Comparison of ENCODE assay signal across 8 cellular contexts in genomic region chr5:66144074-66144798, GRCh38. TPM values are rescaled to one million over a fixed set of nuclear protein-coding genes. Genes with fewer than 3 reads are reported as not detected.
DNase-seq lines count a peak whose midpoint lies in the region; ATAC-seq, FAIRE-seq and TF ChIP-seq lines count a peak whose summit lies in the region.

A gene with protein sequence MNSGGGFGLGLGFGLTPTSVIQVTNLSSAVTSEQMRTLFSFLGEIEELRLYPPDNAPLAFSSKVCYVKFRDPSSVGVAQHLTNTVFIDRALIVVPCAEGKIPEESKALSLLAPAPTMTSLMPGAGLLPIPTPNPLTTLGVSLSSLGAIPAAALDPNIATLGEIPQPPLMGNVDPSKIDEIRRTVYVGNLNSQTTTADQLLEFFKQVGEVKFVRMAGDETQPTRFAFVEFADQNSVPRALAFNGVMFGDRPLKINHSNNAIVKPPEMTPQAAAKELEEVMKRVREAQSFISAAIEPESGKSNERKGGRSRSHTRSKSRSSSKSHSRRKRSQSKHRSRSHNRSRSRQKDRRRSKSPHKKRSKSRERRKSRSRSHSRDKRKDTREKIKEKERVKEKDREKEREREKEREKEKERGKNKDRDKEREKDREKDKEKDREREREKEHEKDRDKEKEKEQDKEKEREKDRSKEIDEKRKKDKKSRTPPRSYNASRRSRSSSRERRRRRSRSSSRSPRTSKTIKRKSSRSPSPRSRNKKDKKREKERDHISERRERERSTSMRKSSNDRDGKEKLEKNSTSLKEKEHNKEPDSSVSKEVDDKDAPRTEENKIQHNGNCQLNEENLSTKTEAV (plus strand): TSS chr5:66144300. CDS start chr5:66144377, 77 bp downstream.

- H3K36me3 Mint-ChIP-seq in CD14-positive monocyte: peaks cover 0 to 5% of the 10 kb centered on the region in 2 donors

- peak within 1 kb of the TSS; percentile 98 for H3K27ac ChIP-seq in HepG2 (ENCODE audit: extremely low read length, insufficient read depth, low read length)

- FAIRE-seq in HepG2 (lab: Jason Lieb, UNC): no peak

- intact Hi-C loops in CD14-positive monocyte (cut with micrococcal nuclease): loop anchor here (5.0 to 10.0 kb wide), 4 partner anchors 219 to 522 kb away; partner anchors contain the start of genes TRIM23 (in 2 of the 2), ERBIN (in 1 of the 2), NLN (in 1 of the 2) and SGTB (in 1 of the 2)
- intact Hi-C loops in HepG2 (cut with micrococcal nuclease; ENCODE audit: unreplicated experiment): loop anchor here (5.0 to 10.0 kb wide), 2 partner anchors 419 to 582 kb away; partner anchors contain the start of genes CENPK, NLN, PPWD1 and SGTB

- TF ChIP-seq RAD21 in HepG2 (CRISPR knock-in tag; IDR thresholded peaks at IDR 0.05): peak; percentile 53; the same call in 1 of the 2 replicates

- TF ChIP-seq CTCF in CD14-positive monocyte (IDR thresholded peaks at IDR 0.05) (no peak), HepG2 (CRISPR knock-in tag; IDR thresholded peaks at IDR 0.05) (no peak)

- H4K20me1 ChIP-seq in HepG2 (ENCODE audit: insufficient read depth, low read length): peaks cover 8% of the 10 kb centered on the region

- TF ChIP-seq EP300 in HepG2 (IDR thresholded peaks at IDR 0.05; ENCODE audit: low read depth in 2 of 2, low read length in 2 of 2) (no peak), HepG2 (CRISPR knock-in tag; IDR thresholded peaks at IDR 0.05; ENCODE audit: borderline replicate concordance) (no peak)

- peak within 1 kb of the TSS; percentile 93 for H2AFZ ChIP-seq in HepG2 (ENCODE audit: low read length)

- H3K36me3 ChIP-seq in HepG2 (replicated peaks in 1 of 2; ENCODE audit: control insufficient read depth in 1 of 2, insufficient read depth in 2 of 2, low read length in 2 of 2): 0 out of 5 replicates have a peak, but pooled peaks cover 0 to 2% of the 10 kb centered on the region in 2 experiments

- POLR2A ChIA-PET in HepG2 (lab: Yijun Ruan, JAX): interaction anchor here (0.6 to 1.0 kb wide), 5 partner anchors 12 to 423 kb away, joined by 3 to 6 read pairs (median 3); partner anchors contain the start of genes NLN and SGTB

- CTCF ChIA-PET in HepG2 (lab: Yijun Ruan, JAX; ENCODE audit: low intra/inter-chr PET ratio, low total read pairs): no interaction called here

- in situ Hi-C loops in HepG2 (cut with HindIII; ENCODE audit: extremely low pct_ligation_motif_present, low pct_unique_long_range_greater_than_20kb): no loop called here

- H3K9me3 ChIP-seq in HepG2 (ENCODE audit: low read length): no peaks in the 10 kb centered on the region

- H3K79me2 ChIP-seq in HepG2 (ENCODE audit: insufficient read depth, low read length): peaks cover 48% of the 10 kb centered on the region

- TF ChIP-seq POLR2A in HepG2 (IDR thresholded peaks at IDR 0.05; ENCODE audit: insufficient read depth in 1 of 2, low read depth in 2 of 2, low read length in 2 of 2): peak; percentile 83 to 89

- no peaks in the 10 kb centered on the region for H3K27me3 Mint-ChIP-seq in CD14-positive monocyte (ENCODE audit: low read depth in 3 of 3)

- no peaks in the 10 kb centered on the region; a peak in 1 of 5 replicates for H3K27me3 ChIP-seq in HepG2 (ENCODE audit: control insufficient read depth in 1 of 2, insufficient read depth in 2 of 2, low read length in 2 of 2)

- peak within 1 kb of the TSS; percentile 94 for H3K4me2 ChIP-seq in HepG2 (ENCODE audit: low read depth, low read length)

- peaks cover 27% of the 10 kb centered on the region for H3K4me1 Mint-ChIP-seq in CD14-positive monocyte

- peak within 1 kb of the TSS; percentile 97 for H3K4me3 Mint-ChIP-seq in CD14-positive monocyte

- peak within 1 kb of the TSS; percentile 82 to 92 (median 90) for H3K4me3 ChIP-seq in HepG2 (replicated peaks in 1 of 3; ENCODE audit: insufficient read depth in 1 of 3, low read depth in 2 of 3, low read length in 3 of 3)

- no peaks in the 10 kb centered on the region for H3K9me3 Mint-ChIP-seq in CD14-positive monocyte

- peak; percentile 93 for ATAC-seq in GM19397 (IDR thresholded peaks at IDR 0.05; ENCODE audit: unreplicated experiment)
- peak; percentile 65 for ATAC-seq in HG03565 (IDR thresholded peaks at IDR 0.05; ENCODE audit: unreplicated experiment)
- peak; percentile 95 for ATAC-seq in HepG2

- WGBS in HepG2 (ENCODE audit: low lambda C conversion rate): under 1% methylated on average over 17 of the region's 83 CpGs

- peaks cover 27% of the 10 kb centered on the region for H3K4me1 ChIP-seq in HepG2 (ENCODE audit: insufficient read depth, low read length)

- BruUV-seq in HepG2 (replicated peaks; lab: Mats Ljungman, UMichigan): TSS peak; percentile 62

- H3K9ac ChIP-seq in HepG2 (ENCODE audit: insufficient read depth, low read depth, low read length): peak within 1 kb of the TSS; percentile 92

- DNase-seq in CD14-positive monocyte (ENCODE audit: low spot score) (peak; percentile 79), NCI-H748 treated with DMSO at 0.1 percent for 48 hours (lab: John Stamatoyannopoulos, UW) (peak; percentile 89), dermis blood vessel endothelial cell (peak; percentile 95), HepG2 (ENCODE audit: low spot score) (peak; percentile 82)
- peak; percentile 91 to 93 for DNase-seq in activated CD4-positive, alpha-beta T cell treated with anti-CD3 and anti-CD28 coated beads, Interleukin-2, amount 50 U/mL, for 48 hours
- peak; percentile 85 to 88 for DNase-seq in stimulated activated CD4-positive, alpha-beta T cell treated with anti-CD3 and anti-CD28 coated beads, Interleukin-2, amount 100 ng/mL, for 48 hours

- H3K27ac Mint-ChIP-seq in CD14-positive monocyte: peak within 1 kb of the TSS; percentile 99 to 100 (median 100)

TF ChIP-seq in HepG2, 621 proteins besides CTCF, POLR2A, EP300 and RAD21 (continues in another document):
- TF ChIP-seq SKI (IDR thresholded peaks at IDR 0.05; ENCODE audit: partially characterized antibody) (peak; percentile 83), ZNF558 (CRISPR knock-in tag; IDR thresholded peaks at IDR 0.05; ENCODE audit: borderline replicate concordance) (peak; percentile 80), ZNF350 (CRISPR knock-in tag; IDR thresholded peaks at IDR 0.05; ENCODE audit: borderline replicate concordance, low read depth) (peak; percentile 91), JUN (CRISPR knock-in tag; IDR thresholded peaks at IDR 0.05) (no peak), ATF7 (IDR thresholded peaks at IDR 0.05) (no peak), ATF7 (CRISPR knock-in tag; IDR thresholded peaks at IDR 0.05) (no peak), KAT8 (CRISPR knock-in tag; IDR thresholded peaks at IDR 0.05) (peak; percentile 94), ZFP36L2 (CRISPR knock-in tag; IDR thresholded peaks at IDR 0.05) (no peak), ZMAT3 (CRISPR knock-in tag; conservative IDR thresholded peaks at IDR 0.05) (peak; percentile 43; the same call in 1 of the 2 replicates), TFDP1 (CRISPR knock-in tag; IDR thresholded peaks at IDR 0.05; ENCODE audit: borderline replicate concordance) (peak; percentile 84; the same call in 1 of the 2 replicates)
- TF ChIP-seq, protein P1, sequence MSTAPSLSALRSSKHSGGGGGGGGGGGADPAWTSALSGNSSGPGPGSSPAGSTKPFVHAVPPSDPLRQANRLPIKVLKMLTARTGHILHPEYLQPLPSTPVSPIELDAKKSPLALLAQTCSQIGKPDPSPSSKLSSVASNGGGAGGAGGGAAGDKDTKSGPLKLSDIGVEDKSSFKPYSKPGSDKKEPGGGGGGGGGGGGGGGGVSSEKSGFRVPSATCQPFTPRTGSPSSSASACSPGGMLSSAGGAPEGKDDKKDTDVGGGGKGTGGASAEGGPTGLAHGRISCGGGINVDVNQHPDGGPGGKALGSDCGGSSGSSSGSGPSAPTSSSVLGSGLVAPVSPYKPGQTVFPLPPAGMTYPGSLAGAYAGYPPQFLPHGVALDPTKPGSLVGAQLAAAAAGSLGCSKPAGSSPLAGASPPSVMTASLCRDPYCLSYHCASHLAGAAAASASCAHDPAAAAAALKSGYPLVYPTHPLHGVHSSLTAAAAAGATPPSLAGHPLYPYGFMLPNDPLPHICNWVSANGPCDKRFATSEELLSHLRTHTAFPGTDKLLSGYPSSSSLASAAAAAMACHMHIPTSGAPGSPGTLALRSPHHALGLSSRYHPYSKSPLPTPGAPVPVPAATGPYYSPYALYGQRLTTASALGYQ (CRISPR knock-in tag; IDR thresholded peaks at IDR 0.05): peak; percentile 63; the same call in 1 of the 2 replicates

RNA-seq across cellular contexts. Expression of the gene that starts here (rescaled TPM):
- 1 to 10 TPM; 6.4 to 9.8 TPM for polyA plus RNA-seq in CD14-positive monocyte
- total RNA-seq in dermis blood vessel endothelial cell: 55.8 and 83.4 TPM in 2 replicates
- 46.5 and 90.9 TPM in 2 replicates for total RNA-seq in HepG2 (2016; rRNA removed; fragmentation: Illumina TruSeq; extraction: Trizol)
- total RNA-seq in HepG2 (2016; cell fraction: cytosol; rRNA removed; fragmentation: Illumina TruSeq; extraction: Trizol; ENCODE audit: low read depth): 3.4 and 4.6 TPM in 2 replicates
- 43.6 and 92.7 TPM in 2 replicates for total RNA-seq in HepG2 (2016; cell fraction: insoluble cytoplasmic fraction; rRNA removed; fragmentation: Illumina TruSeq; extraction: Trizol)
- total RNA-seq in HepG2 (2016; cell fraction: membrane; rRNA removed; fragmentation: Illumina TruSeq; extraction: Trizol): 8.6 and 12.6 TPM in 2 replicates
- total RNA-seq in HepG2 (2016; cell fraction: nucleus; rRNA removed; fragmentation: Illumina TruSeq; extraction: Trizol): 268 and 291 TPM in 2 replicates
- polyA plus RNA-seq in HepG2 (2011; rRNA removed): 49.2 and 60.6 TPM in 2 replicates
- polyA plus RNA-seq in HepG2 (2011; cell fraction: cytosol; rRNA removed): 8.1 and 8.6 TPM in 2 replicates
- 117 and 132 TPM in 2 replicates for polyA plus RNA-seq in HepG2 (2011; cell fraction: nucleus; rRNA removed)
- polyA plus RNA-seq in HepG2 (2012): 30.0 and 51.7 TPM in 2 replicates
- 0.93 and 1.2 TPM in 2 replicates for polyA plus RNA-seq in HepG2 (2016; cell fraction: cytosol; fragmentation: Illumina TruSeq; extraction: Trizol; ENCODE audit: low read depth)
- polyA plus RNA-seq in HepG2 (2016; cell fraction: insoluble cytoplasmic fraction; fragmentation: Illumina TruSeq; extraction: Trizol; ENCODE audit: low read depth): 40.2 and 41.5 TPM in 2 replicates
- 3.6 and 4.5 TPM in 2 replicates for polyA plus RNA-seq in HepG2 (2016; cell fraction: membrane; fragmentation: Illumina TruSeq; extraction: Trizol; ENCODE audit: low read depth)
- polyA plus RNA-seq in HepG2 (2016; cell fraction: nucleus; fragmentation: Illumina TruSeq; extraction: Trizol; ENCODE audit: insufficient read depth, low read depth): 335 and 346 TPM in 2 replicates
- polyA minus RNA-seq in HepG2 (2011; rRNA and poly(A)+ RNA removed; ENCODE audit: low replicate concordance): 74.5 and 94.2 TPM in 2 replicates
- 10.0 and 13.3 TPM in 2 replicates for polyA minus RNA-seq in HepG2 (2011; cell fraction: cytosol; rRNA and poly(A)+ RNA removed)
- 404 and 556 TPM in 2 replicates for polyA minus RNA-seq in HepG2 (2011; cell fraction: nucleus; rRNA and poly(A)+ RNA removed)

Comparison
In these comparisons a context has a peak if more than half of its experiments do, and no peak if none do; other contexts are left out.
1. Peak in every context shown above with its lines: DNase-seq, ATAC-seq, H3K4me3 ChIP-seq and H3K27ac ChIP-seq.